ENCODE assay signal across 19 cellular contexts in the genomic region with DNA sequence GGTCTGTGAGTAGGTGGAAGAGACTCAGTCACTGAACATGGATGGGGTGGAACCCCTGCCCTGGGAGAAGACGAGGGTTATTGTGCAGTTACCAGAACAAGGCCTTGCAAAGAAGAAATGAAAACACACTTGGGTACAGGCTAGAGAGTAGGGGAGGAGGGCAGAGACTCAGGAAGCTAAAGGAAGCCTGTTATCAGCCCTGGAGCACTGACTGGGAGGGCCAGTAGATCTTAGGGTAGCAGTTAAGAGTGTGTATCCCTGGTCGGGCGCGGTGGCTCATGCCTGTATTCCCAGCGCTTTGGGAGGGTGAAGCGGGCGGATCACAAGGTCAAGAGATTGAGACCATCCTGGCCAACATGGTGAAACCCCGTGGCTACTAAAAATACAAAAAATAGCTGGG.
"Had no signal": no experiment of that assay in that cellular context is flagged by ENCODE, and none has a peak within 500 bp of the region (broad histone marks: within the 10 kb centered on the region; RNA-seq: fewer than 3 reads in every experiment).

No MANE protein-coding gene starts in this region.

- H3K27me3 ChIP-seq: breast epithelium, MG63 had no signal

- DNase-seq: activated CD4-positive, alpha-beta T cell treated with anti-CD3 and anti-CD28 coated beads for 36 hours; activated CD8-positive, alpha-beta memory T cell treated with anti-CD3 and anti-CD28 coated beads, Interleukin-2, amount 50 U/mL, for 4 hours; activated CD8-positive, alpha-beta T cell treated with anti-CD3 and anti-CD28 coated beads for 36 hours; activated gamma-delta T cell treated with Interleukin-2 at 50 U/mL for 16 hours; activated naive CD4-positive, alpha-beta T cell treated with anti-CD3 and anti-CD28 coated beads, Interleukin-2, amount 50 U/mL, for 16 hours; activated T-cell treated with anti-CD3 and anti-CD28 coated beads, Interleukin-2, amount 50 U/mL, for 72 hours; aorta; central memory CD4-positive, alpha-beta T cell; MG63; NCI-H1105 treated with DMSO at 0.1 percent for 48 hours; NCI-H146; NCI-H187 treated with DMSO at 0.1 percent for 48 hours; NCI-H2081 treated with DMSO at 0.1 percent for 48 hours; NCI-H446; T-helper 17 cell; T-helper 9 cell had no signal

- H3K36me3 ChIP-seq: breast epithelium, MG63 had no signal

- H3K4me3 Mint-ChIP-seq: activated CD4-positive, alpha-beta T cell treated with anti-CD3 and anti-CD28 coated beads for 36 hours; activated CD8-positive, alpha-beta T cell treated with anti-CD3 and anti-CD28 coated beads for 36 hours; activated T-cell treated with anti-CD3 and anti-CD28 coated beads, Interleukin-2, amount 50 U/mL, for 72 hours; T-helper 17 cell had no signal

- ATAC-seq: activated CD4-positive, alpha-beta T cell treated with anti-CD3 and anti-CD28 coated beads for 36 hours; activated CD8-positive, alpha-beta T cell treated with anti-CD3 and anti-CD28 coated beads for 36 hours; activated T-cell treated with anti-CD3 and anti-CD28 coated beads, Interleukin-2, amount 50 U/mL, for 72 hours; T-helper 17 cell had no signal

- H3K9me3 ChIP-seq: breast epithelium, MG63 had no signal

- H3K27ac Mint-ChIP-seq: activated CD4-positive, alpha-beta T cell treated with anti-CD3 and anti-CD28 coated beads for 36 hours; activated CD8-positive, alpha-beta T cell treated with anti-CD3 and anti-CD28 coated beads for 36 hours; activated T-cell treated with anti-CD3 and anti-CD28 coated beads, Interleukin-2, amount 50 U/mL, for 72 hours; activated T-helper 2 cell treated with anti-CD3 and anti-CD28 coated beads, Interferon-gamma antibody, Interleukin-2, Interleukin-4, amounts not matched to agents 10 μg/mL and 5 μg/mL and 100 μg/mL, durations not matched to agents 14 hours and 24 hours and 36 hours; T-helper 17 cell had no signal

- H3K4me3 ChIP-seq: breast epithelium, MG63 had no signal

- H3K27ac ChIP-seq: breast epithelium, VCaP had no signal

- H3K4me1 ChIP-seq: breast epithelium had no signal

- H3K9me3 Mint-ChIP-seq: activated CD8-positive, alpha-beta T cell treated with anti-CD3 and anti-CD28 coated beads for 36 hours; activated T-cell treated with anti-CD3 and anti-CD28 coated beads, Interleukin-2, amount 50 U/mL, for 72 hours; activated T-helper 2 cell treated with anti-CD3 and anti-CD28 coated beads, Interferon-gamma antibody, Interleukin-2, Interleukin-4, amounts not matched to agents 10 μg/mL and 5 μg/mL and 100 μg/mL, durations not matched to agents 14 hours and 24 hours and 36 hours had no signal

- H3K4me1 Mint-ChIP-seq: activated CD4-positive, alpha-beta T cell treated with anti-CD3 and anti-CD28 coated beads for 36 hours had no signal
